20 cellular contexts compared by ENCODE assay signal in genomic region chr3:117761992-117762944, GRCh38.
DNase-seq lines count a peak whose midpoint lies in the region; ATAC-seq and TF ChIP-seq lines count a peak whose summit lies in the region.
"Had no signal": no experiment of that assay in that cellular context is flagged by ENCODE, and none has a peak within 500 bp of the region (broad histone marks: within the 10 kb centered on the region; RNA-seq: fewer than 3 reads in every experiment).

No MANE protein-coding gene starts in this region.

- H3K36me3 ChIP-seq in endodermal cell (ENCODE audit: control insufficient read depth, insufficient read depth, low read length) (no peaks in the 10 kb centered on the region), mesenchymal stem cell (ENCODE audit: control insufficient read depth in 1 of 2, insufficient read depth in 2 of 2, low read depth in 1 of 2, low read length in 2 of 2) (no peaks in the 10 kb centered on the region), smooth muscle cell (ENCODE audit: low read depth) (no peaks in the 10 kb centered on the region), WERI-Rb-1 (no peaks in the 10 kb centered on the region)
- H3K36me3 ChIP-seq: BLaER1 treated with 17β-estradiol and CSF1 and Interleukin-3, amounts not matched to agents 10 nM and 100 nM had no signal

- H3K4me3 Mint-ChIP-seq in endodermal cell: no peak overlapping the region
- H3K4me3 Mint-ChIP-seq: activated CD4-positive, alpha-beta T cell treated with anti-CD3 and anti-CD28 coated beads, Interleukin-2, amount 10 ng/mL, durations not matched to agents 7 days and 5 days; activated T-cell treated with anti-CD3 and anti-CD28 coated beads, Interleukin-2, amount 50 U/mL, for 24 hours; stimulated activated naive B cell treated with anti-CD40 and anti-IgM and Interleukin-4, amounts not matched to agents 10 μg/mL and 1 μg/mL and 100 μg/mL, for 72 hours had no signal

- no peak overlapping the region for H2BK5ac ChIP-seq in mesenchymal stem cell (ENCODE audit: low read depth, low read length, poor library complexity, severe bottlenecking)

- no peaks in the 10 kb centered on the region for H3K9me3 Mint-ChIP-seq in endodermal cell
- H3K9me3 Mint-ChIP-seq: activated CD4-positive, alpha-beta T cell treated with anti-CD3 and anti-CD28 coated beads, Interleukin-2, amount 10 ng/mL, durations not matched to agents 7 days and 5 days had no signal

- ATAC-seq in GM21619 (IDR thresholded peaks at IDR 0.05; ENCODE audit: unreplicated experiment): no peak
- ATAC-seq: GM12878; stimulated activated naive B cell treated with anti-CD40 and anti-IgM and Interleukin-4, amounts not matched to agents 10 μg/mL and 1 μg/mL and 100 μg/mL, for 72 hours had no signal

- WGBS in endodermal cell (ENCODE audit: insufficient coverage in 1 of 2, insufficient read length in 1 of 2), 2 experiments: 71 to 91% methylated on average over 2 to 7 of the region's 7 CpGs
- 59% methylated on average over 4 of the region's 7 CpGs for WGBS in mesenchymal stem cell
- 19% methylated on average over 7 of the region's 7 CpGs for WGBS in smooth muscle cell (ENCODE audit: low lambda C conversion rate)

- H3K4me1 ChIP-seq in endodermal cell (ENCODE audit: control insufficient read depth, insufficient read depth, low read length) (no peaks in the 10 kb centered on the region), mesenchymal stem cell (ENCODE audit: control insufficient read depth, insufficient read depth, low read depth, low read length) (peaks cover 2% of the 10 kb centered on the region), smooth muscle cell (ENCODE audit: low read depth) (peaks cover 12% of the 10 kb centered on the region)
- H3K4me1 ChIP-seq: BLaER1 treated with 17β-estradiol and CSF1 and Interleukin-3, amounts not matched to agents 10 nM and 100 nM had no signal

- H4K20me1 ChIP-seq in smooth muscle cell (ENCODE audit: low read depth): no peaks in the 10 kb centered on the region
- H4K20me1 ChIP-seq: BLaER1 treated with 17β-estradiol and CSF1 and Interleukin-3, amounts not matched to agents 10 nM and 100 nM had no signal

- intact Hi-C loops in posterior vena cava (cut with DNase I): no loop called here

- H3K27me3 Mint-ChIP-seq in endodermal cell (ENCODE audit: insufficient read depth): peaks cover 2% of the 10 kb centered on the region
- H3K27me3 Mint-ChIP-seq: activated CD4-positive, alpha-beta T cell treated with anti-CD3 and anti-CD28 coated beads, Interleukin-2, amount 10 ng/mL, durations not matched to agents 7 days and 5 days; activated T-cell treated with anti-CD3 and anti-CD28 coated beads, Interleukin-2, amount 50 U/mL, for 24 hours; stimulated activated naive B cell treated with anti-CD40 and anti-IgM and Interleukin-4, amounts not matched to agents 10 μg/mL and 1 μg/mL and 100 μg/mL, for 72 hours had no signal

- H2AK5ac ChIP-seq in mesenchymal stem cell (ENCODE audit: low read length, severe bottlenecking): no peak overlapping the region

- H3K79me1 ChIP-seq in mesenchymal stem cell (replicated peaks; ENCODE audit: low read length, poor library complexity, severe bottlenecking): no peaks in the 10 kb centered on the region

- H4K91ac ChIP-seq in mesenchymal stem cell (ENCODE audit: low read length): no peak overlapping the region

- H3K4me3 ChIP-seq in LNCaP clone FGC (ENCODE audit: low read depth, low read length) (no peak overlapping the region), endodermal cell (ENCODE audit: low read length) (no peak overlapping the region), mesenchymal stem cell (ENCODE audit: insufficient read depth in 1 of 2, low read depth in 1 of 2, low read length in 2 of 2) (no peak overlapping the region), smooth muscle cell (no peak overlapping the region), WERI-Rb-1 (ENCODE audit: low read depth, low read length) (no peak overlapping the region)
- H3K4me3 ChIP-seq: BLaER1 treated with 17β-estradiol and CSF1 and Interleukin-3, amounts not matched to agents 10 nM and 100 nM; GM12878; lung had no signal

- peak overlapping the region; percentile 26 for H3K27ac ChIP-seq in endodermal cell (ENCODE audit: low read depth, low read length)
- H3K27ac ChIP-seq in mesenchymal stem cell (ENCODE audit: low read length, poor library complexity, severe bottlenecking): no peak overlapping the region
- H3K27ac ChIP-seq in smooth muscle cell (ENCODE audit: low read depth): peak overlapping the region; percentile 71
- H3K27ac ChIP-seq in WERI-Rb-1: no peak overlapping the region
- H3K27ac ChIP-seq: BLaER1 treated with 17β-estradiol and CSF1 and Interleukin-3, amounts not matched to agents 10 nM and 100 nM had no signal

- H3K14ac ChIP-seq in mesenchymal stem cell (ENCODE audit: low read length in 2 of 2): no peak overlapping the region

- no peak overlapping the region for H2BK15ac ChIP-seq in mesenchymal stem cell (ENCODE audit: low read depth, poor library complexity, severe bottlenecking)

- H3K4ac ChIP-seq in mesenchymal stem cell (ENCODE audit: low read depth in 1 of 2, low read length in 2 of 2): no peak overlapping the region

- H2BK12ac ChIP-seq in mesenchymal stem cell (ENCODE audit: low read length in 2 of 2): no peak overlapping the region

- no peaks in the 10 kb centered on the region for H3K79me2 ChIP-seq in smooth muscle cell (ENCODE audit: low read depth)

- H3K4me2 ChIP-seq in mesenchymal stem cell (ENCODE audit: low read length, poor library complexity, severe bottlenecking) (no peak overlapping the region), smooth muscle cell (peak overlapping the region; percentile 53)
- H3K4me2 ChIP-seq: BLaER1 treated with 17β-estradiol and CSF1 and Interleukin-3, amounts not matched to agents 10 nM and 100 nM had no signal

- no peak overlapping the region for H4K8ac ChIP-seq in mesenchymal stem cell (ENCODE audit: low read length)

- H3K18ac ChIP-seq in mesenchymal stem cell (ENCODE audit: low read depth in 1 of 2, low read length in 2 of 2): no peak overlapping the region

- no peaks in the 10 kb centered on the region for H3K36me3 Mint-ChIP-seq in endodermal cell (ENCODE audit: low read depth)
- H3K36me3 Mint-ChIP-seq: stimulated activated naive B cell treated with anti-CD40 and anti-IgM and Interleukin-4, amounts not matched to agents 10 μg/mL and 1 μg/mL and 100 μg/mL, for 72 hours had no signal

- no peaks in the 10 kb centered on the region for H3K9me3 ChIP-seq in endodermal cell (ENCODE audit: control insufficient read depth, low read length)
- no peaks in the 10 kb centered on the region for H3K9me3 ChIP-seq in mesenchymal stem cell (ENCODE audit: control insufficient read depth, low read length)
- no peaks in the 10 kb centered on the region for H3K9me3 ChIP-seq in smooth muscle cell (replicated peaks; ENCODE audit: low read depth)
- no peaks in the 10 kb centered on the region for H3K9me3 ChIP-seq in WERI-Rb-1 (ENCODE audit: severe bottlenecking)

- H3K4me1 Mint-ChIP-seq in endodermal cell: peaks cover 6% of the 10 kb centered on the region
- H3K4me1 Mint-ChIP-seq: activated CD4-positive, alpha-beta T cell treated with anti-CD3 and anti-CD28 coated beads, Interleukin-2, amount 10 ng/mL, durations not matched to agents 7 days and 5 days; stimulated activated naive B cell treated with anti-CD40 and anti-IgM and Interleukin-4, amounts not matched to agents 10 μg/mL and 1 μg/mL and 100 μg/mL, for 72 hours had no signal

- H3K27ac Mint-ChIP-seq in endodermal cell: no peak overlapping the region
- H3K27ac Mint-ChIP-seq: activated CD4-positive, alpha-beta T cell treated with anti-CD3 and anti-CD28 coated beads, Interleukin-2, amount 10 ng/mL, durations not matched to agents 7 days and 5 days; activated T-cell treated with anti-CD3 and anti-CD28 coated beads, Interleukin-2, amount 50 U/mL, for 24 hours; stimulated activated naive B cell treated with anti-CD40 and anti-IgM and Interleukin-4, amounts not matched to agents 10 μg/mL and 1 μg/mL and 100 μg/mL, for 72 hours had no signal

- no peak overlapping the region for H2BK120ac ChIP-seq in mesenchymal stem cell (ENCODE audit: low read depth, low read length)

- TF ChIP-seq CTCF in LNCaP clone FGC (IDR thresholded peaks at IDR 0.05; ENCODE audit: control insufficient read depth, extremely low read depth, insufficient read depth) (no peak), endodermal cell (conservative IDR thresholded peaks at IDR 0.05) (no peak), smooth muscle cell (IDR thresholded peaks at IDR 0.05; ENCODE audit: borderline replicate concordance, insufficient read depth, poor library complexity, severe bottlenecking) (no peak), WERI-Rb-1 (IDR thresholded peaks at IDR 0.05; ENCODE audit: low read depth, low read length) (no peak)

- H3K9ac ChIP-seq in endodermal cell (ENCODE audit: extremely low read depth, low read length, poor library complexity, severe bottlenecking): no peak overlapping the region
- no peak overlapping the region for H3K9ac ChIP-seq in mesenchymal stem cell (ENCODE audit: low read length)
- no peak overlapping the region for H3K9ac ChIP-seq in smooth muscle cell (ENCODE audit: low read depth)
- H3K9ac ChIP-seq: BLaER1 treated with 17β-estradiol and CSF1 and Interleukin-3, amounts not matched to agents 10 nM and 100 nM had no signal

- DNase-seq in LNCaP clone FGC (ENCODE audit: low read depth) (peak; percentile 11), endodermal cell (no peak), mesenchymal stem cell (no peak), smooth muscle cell (lab: John Stamatoyannopoulos, UW; ENCODE audit: unreplicated experiment) (no peak), COLO829 (ENCODE audit: low spot score) (no peak), posterior vena cava (ENCODE audit: low spot score) (no peak), WERI-Rb-1 (no peak)
- DNase-seq: activated CD4-positive, alpha-beta T cell treated with anti-CD3 and anti-CD28 coated beads, Interleukin-2, amount 10 ng/mL, durations not matched to agents 7 days and 5 days; activated T-cell treated with anti-CD3 and anti-CD28 coated beads, Interleukin-2, amount 50 U/mL, for 24 hours; EL; HCEC 1CT; NCI-H1105; NCI-H226; NK-92 treated with Interleukin-12 subunit alpha and Interleukin-12 subunit beta, amount 100 ng/mL, for 24 hours; SHP77 treated with DMSO at 0.1 percent for 48 hours; stimulated activated naive B cell treated with anti-CD40 and anti-IgM and Interleukin-4, amounts not matched to agents 10 μg/mL and 1 μg/mL and 100 μg/mL, for 72 hours had no signal

- peaks cover 20% of the 10 kb centered on the region for H3F3A ChIP-seq in smooth muscle cell (ENCODE audit: low read depth)

- peak overlapping the region; percentile 42 for H2AFZ ChIP-seq in mesenchymal stem cell (ENCODE audit: low read depth, low read length)
- peak overlapping the region; percentile 55 for H2AFZ ChIP-seq in smooth muscle cell (ENCODE audit: low read depth)

- H3K27me3 ChIP-seq in endodermal cell (ENCODE audit: control insufficient read depth, insufficient read depth, low read length, poor library complexity, severe bottlenecking) (no peaks in the 10 kb centered on the region), mesenchymal stem cell (ENCODE audit: control insufficient read depth in 1 of 2, insufficient read depth in 1 of 2, low read length in 2 of 2) (peaks cover 0 to 8% of the 10 kb centered on the region in 2 experiments), smooth muscle cell (ENCODE audit: low read depth) (no peaks in the 10 kb centered on the region), WERI-Rb-1 (ENCODE audit: insufficient read depth, low read depth, severe bottlenecking) (peaks cover 39% of the 10 kb centered on the region)
- H3K27me3 ChIP-seq: BLaER1 treated with 17β-estradiol and CSF1 and Interleukin-3, amounts not matched to agents 10 nM and 100 nM had no signal

- H3K23ac ChIP-seq in mesenchymal stem cell (ENCODE audit: low read length in 2 of 2): no peak overlapping the region

Comparison
In these comparisons a context has a peak if more than half of its experiments do, and no peak if none do; other contexts are left out.
1. H3K27ac ChIP-seq: peak in endodermal cell (single experiment) and smooth muscle cell (single experiment); none in mesenchymal stem cell (single experiment) and WERI-Rb-1 (single experiment).